Comparison of ENCODE assay signal across 20 cellular contexts in the genomic region with DNA sequence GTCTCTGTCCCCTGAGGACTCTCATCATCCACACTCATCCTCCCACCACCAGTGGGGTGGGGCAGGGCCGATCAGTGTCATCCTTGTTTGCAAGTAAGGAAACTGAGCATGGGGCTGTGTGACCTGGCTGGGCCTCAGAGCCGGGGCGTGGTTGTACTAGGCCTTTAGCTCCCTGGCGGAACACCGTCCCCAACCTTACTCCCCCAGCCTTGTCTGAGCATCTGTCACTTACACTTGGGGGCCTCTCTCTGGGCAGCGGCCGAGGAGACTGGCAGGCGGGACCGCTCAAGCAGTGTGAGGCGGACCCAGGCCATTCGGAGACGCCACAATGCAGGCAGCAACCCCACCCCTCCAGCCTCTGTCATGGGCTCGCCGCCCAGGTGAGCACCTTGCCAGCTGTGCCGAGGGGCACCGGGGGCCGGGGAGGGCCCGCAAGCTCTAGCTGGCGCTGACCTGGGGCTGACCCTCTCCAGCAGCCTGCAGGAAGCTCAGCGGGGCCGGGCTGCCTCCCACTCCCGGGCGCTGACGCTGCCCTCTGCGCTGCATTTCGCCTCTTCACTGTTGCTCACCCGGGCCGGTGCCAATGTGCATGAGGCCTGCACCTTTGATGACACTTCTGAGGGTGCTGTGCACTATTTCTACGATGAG. TPM values are rescaled to one million over a fixed set of nuclear protein-coding genes. Genes with fewer than 3 reads are reported as not detected.
DNase-seq lines count a peak whose midpoint lies in the region; ATAC-seq, FAIRE-seq and TF ChIP-seq lines count a peak whose summit lies in the region.
"Had no signal": no experiment of that assay in that cellular context is flagged by ENCODE, and none has a peak within 500 bp of the region (broad histone marks: within the 10 kb centered on the region; RNA-seq: fewer than 3 reads in every experiment).

No MANE protein-coding gene starts in this region.

- H3K4me1 Mint-ChIP-seq in IgD-negative memory B cell (peaks cover 4 to 14% (median 14%) of the 10 kb centered on the region in 3 donors), endothelial cell (ENCODE audit: unreplicated experiment) (peaks cover 8% of the 10 kb centered on the region)
- peaks cover 30% of the 10 kb centered on the region for H3K4me1 Mint-ChIP-seq in stimulated activated effector memory CD8-positive, alpha-beta T cell treated with anti-CD3 and anti-CD28 coated beads, Interleukin-12 subunit alpha, Interleukin-12 subunit beta, amount 100 ng/mL, for 72 hours

- no peak overlapping the region for H3K4me3 ChIP-seq in HepG2 (replicated peaks in 1 of 3; ENCODE audit: insufficient read depth in 1 of 3, low read depth in 2 of 3, low read length in 3 of 3)
- no peak overlapping the region for H3K4me3 ChIP-seq in right lobe of liver
- H3K4me3 ChIP-seq: SJCRH30 had no signal

- no peak overlapping the region for H3K4me2 ChIP-seq in HepG2 (ENCODE audit: low read depth, low read length)

- H3K27ac ChIP-seq in HepG2 (ENCODE audit: extremely low read length, insufficient read depth, low read length): no peak overlapping the region
- H3K27ac ChIP-seq in right lobe of liver: no peak overlapping the region
- H3K27ac ChIP-seq: HL-60, SJCRH30 had no signal

- intact Hi-C loops in HepG2 (cut with micrococcal nuclease; ENCODE audit: unreplicated experiment): no loop called here
- intact Hi-C loops in right lobe of liver (cut with DNase I): no loop called here

- H3K27me3 ChIP-seq in HepG2 (ENCODE audit: control insufficient read depth in 1 of 2, insufficient read depth in 2 of 2, low read length in 2 of 2) (no peaks in the 10 kb centered on the region; a peak in 1 of 5 replicates), right lobe of liver (no peaks in the 10 kb centered on the region)
- H3K27me3 ChIP-seq: SJCRH30 had no signal

- TF ChIP-seq RAD21 in HepG2 (CRISPR knock-in tag; IDR thresholded peaks at IDR 0.05): no peak

- 98% methylated on average over 17 of the region's 29 CpGs for WGBS in HepG2 (ENCODE audit: low lambda C conversion rate)
- WGBS in right lobe of liver (ENCODE audit: insufficient coverage, low coverage, low lambda C conversion rate, missing lambda C conversion rate): 89% methylated on average over 6 of the region's 29 CpGs

- TF ChIP-seq POLR2A in HepG2 (IDR thresholded peaks at IDR 0.05; ENCODE audit: insufficient read depth in 1 of 2, low read depth in 2 of 2, low read length in 2 of 2) (0 out of 4 replicates have a peak, but pooled peaks of 1 of the 2 experiments have one; percentile 1), right lobe of liver (IDR thresholded peaks at IDR 0.05) (no peak)

- TF ChIP-seq EP300 in HepG2 (IDR thresholded peaks at IDR 0.05; ENCODE audit: low read depth in 2 of 2, low read length in 2 of 2) (no peak), HepG2 (CRISPR knock-in tag; IDR thresholded peaks at IDR 0.05; ENCODE audit: borderline replicate concordance) (no peak)

- no peak for DNase-seq in HepG2 (ENCODE audit: low spot score)
- DNase-seq in right lobe of liver: no peak
- no peak for DNase-seq in endothelial cell (ENCODE audit: low spot score)
- no peak for DNase-seq in stimulated activated effector memory CD8-positive, alpha-beta T cell treated with anti-CD3 and anti-CD28 coated beads, Interleukin-12 subunit alpha, Interleukin-12 subunit beta, amount 100 ng/mL, for 72 hours (ENCODE audit: low spot score in 2 of 2)
- DNase-seq in A172 (ENCODE audit: low spot score): no peak
- DNase-seq in hypothalamus (lab: John Stamatoyannopoulos, UW): no peak
- no peak for DNase-seq in mesenteric fat pad (ENCODE audit: low spot score)
- DNase-seq: ACHN; AML-193; CD4-positive, alpha-beta memory T cell; H9; KG1; NCI-H1417 treated with DMSO at 0.1 percent for 48 hours; NCI-H1930; NCI-H446; NK-92 treated with Interleukin-12 subunit alpha and Interleukin-12 subunit beta, amount 100 ng/mL, for 24 hours; PC-3; SJCRH30 had no signal

- CTCF ChIA-PET in HepG2 (lab: Yijun Ruan, JAX; ENCODE audit: low intra/inter-chr PET ratio, low total read pairs): no interaction called here

- peaks cover 22% of the 10 kb centered on the region for H3K79me2 ChIP-seq in HepG2 (ENCODE audit: insufficient read depth, low read length)

- no peak overlapping the region for H2AFZ ChIP-seq in HepG2 (ENCODE audit: low read length)

- H3K27me3 Mint-ChIP-seq in IgD-negative memory B cell (no peaks in the 10 kb centered on the region), endothelial cell (ENCODE audit: unreplicated experiment) (peaks cover 28% of the 10 kb centered on the region)
- H3K27me3 Mint-ChIP-seq: CD4-positive, alpha-beta memory T cell had no signal

- ATAC-seq in HepG2: no peak
- ATAC-seq in right lobe of liver: no peak
- ATAC-seq in stimulated activated effector memory CD8-positive, alpha-beta T cell treated with anti-CD3 and anti-CD28 coated beads, Interleukin-12 subunit alpha, Interleukin-12 subunit beta, amount 100 ng/mL, for 72 hours: no peak
- ATAC-seq: PC-3 had no signal

- in situ Hi-C loops in HepG2 (cut with HindIII; ENCODE audit: extremely low pct_ligation_motif_present, low pct_unique_long_range_greater_than_20kb): no loop called here

- H3K36me3 ChIP-seq in HepG2 (replicated peaks in 1 of 2; ENCODE audit: control insufficient read depth in 1 of 2, insufficient read depth in 2 of 2, low read length in 2 of 2): peaks cover 23 to 59% of the 10 kb centered on the region in 2 experiments; a peak in 4 of 5 replicates
- H3K36me3 ChIP-seq in right lobe of liver: peaks cover 0 to 39% (median 13%) of the 10 kb centered on the region in 4 donors

- H3K9ac ChIP-seq in HepG2 (ENCODE audit: insufficient read depth, low read depth, low read length): no peak overlapping the region

- peak overlapping the region in 1 of 3 donors; percentile 7 for H3K27ac Mint-ChIP-seq in IgD-negative memory B cell
- no peak overlapping the region for H3K27ac Mint-ChIP-seq in endothelial cell (ENCODE audit: unreplicated experiment)
- H3K27ac Mint-ChIP-seq in stimulated activated effector memory CD8-positive, alpha-beta T cell treated with anti-CD3 and anti-CD28 coated beads, Interleukin-12 subunit alpha, Interleukin-12 subunit beta, amount 100 ng/mL, for 72 hours: peak overlapping the region; percentile 61

- TF ChIP-seq CTCF in HepG2 (CRISPR knock-in tag; IDR thresholded peaks at IDR 0.05) (no peak), right lobe of liver (IDR thresholded peaks at IDR 0.05) (no peak), endothelial cell (IDR thresholded peaks at IDR 0.05; ENCODE audit: unreplicated experiment) (no peak)

- BruUV-seq in HepG2 (replicated peaks; lab: Mats Ljungman, UMichigan): no TSS peak

- H4K20me1 ChIP-seq in HepG2 (ENCODE audit: insufficient read depth, low read length): 0 out of 2 replicates have a peak, but pooled peaks cover 3% of the 10 kb centered on the region

- H3K9me3 Mint-ChIP-seq in IgD-negative memory B cell (no peaks in the 10 kb centered on the region), endothelial cell (ENCODE audit: unreplicated experiment) (no peaks in the 10 kb centered on the region)
- no peaks in the 10 kb centered on the region for H3K9me3 Mint-ChIP-seq in stimulated activated effector memory CD8-positive, alpha-beta T cell treated with anti-CD3 and anti-CD28 coated beads, Interleukin-12 subunit alpha, Interleukin-12 subunit beta, amount 100 ng/mL, for 72 hours
- H3K9me3 Mint-ChIP-seq: CD4-positive, alpha-beta memory T cell; H9 had no signal

- H3K4me1 ChIP-seq in HepG2 (ENCODE audit: insufficient read depth, low read length) (peaks cover 20% of the 10 kb centered on the region), right lobe of liver (peaks cover 0 to 9% (median 3%) of the 10 kb centered on the region in 4 donors)
- H3K4me1 ChIP-seq: SJCRH30 had no signal

- H3K4me3 Mint-ChIP-seq in IgD-negative memory B cell (peak overlapping the region in 3 of 4 donors; percentile 58 to 79 (median 65)), endothelial cell (ENCODE audit: unreplicated experiment) (peak overlapping the region; percentile 73)
- no peak overlapping the region for H3K4me3 Mint-ChIP-seq in stimulated activated effector memory CD8-positive, alpha-beta T cell treated with anti-CD3 and anti-CD28 coated beads, Interleukin-12 subunit alpha, Interleukin-12 subunit beta, amount 100 ng/mL, for 72 hours
- H3K4me3 Mint-ChIP-seq: H9 had no signal

- H3K36me3 Mint-ChIP-seq in IgD-negative memory B cell: peaks cover 4% of the 10 kb centered on the region
- H3K36me3 Mint-ChIP-seq in endothelial cell (ENCODE audit: low read depth, unreplicated experiment): peaks cover 29% of the 10 kb centered on the region
- H3K36me3 Mint-ChIP-seq in stimulated activated effector memory CD8-positive, alpha-beta T cell treated with anti-CD3 and anti-CD28 coated beads, Interleukin-12 subunit alpha, Interleukin-12 subunit beta, amount 100 ng/mL, for 72 hours: peaks cover 90% of the 10 kb centered on the region

- no peak for FAIRE-seq in HepG2 (lab: Jason Lieb, UNC)

- H3K9me3 ChIP-seq in HepG2 (ENCODE audit: low read length) (no peaks in the 10 kb centered on the region), right lobe of liver (no peaks in the 10 kb centered on the region)
- H3K9me3 ChIP-seq: SJCRH30 had no signal

- POLR2A ChIA-PET in HepG2 (lab: Yijun Ruan, JAX): interaction anchor here (0.9 to 2.0 kb wide), 3 partner anchors 14 to 34 kb away, joined by 3 to 12 read pairs (median 4); a partner anchor contains a TSS

RNA-seq across cellular contexts. Expression of a gene that starts 3.8 kb away (rescaled TPM):
- 14.5 and 23.0 TPM in 2 replicates for total RNA-seq in HepG2 (2016; rRNA removed; fragmentation: Illumina TruSeq; extraction: Trizol)
- 8.5 and 8.7 TPM in 2 replicates for total RNA-seq in HepG2 (2016; cell fraction: cytosol; rRNA removed; fragmentation: Illumina TruSeq; extraction: Trizol; ENCODE audit: low read depth)
- total RNA-seq in HepG2 (2016; cell fraction: insoluble cytoplasmic fraction; rRNA removed; fragmentation: Illumina TruSeq; extraction: Trizol): 12.2 and 22.7 TPM in 2 replicates
- 9.3 and 9.7 TPM in 2 replicates for total RNA-seq in HepG2 (2016; cell fraction: membrane; rRNA removed; fragmentation: Illumina TruSeq; extraction: Trizol)
- total RNA-seq in HepG2 (2016; cell fraction: nucleus; rRNA removed; fragmentation: Illumina TruSeq; extraction: Trizol): 26.0 and 33.8 TPM in 2 replicates
- 16.2 and 23.1 TPM in 2 replicates for polyA plus RNA-seq in HepG2 (2011; rRNA removed)
- 12.7 and 17.1 TPM in 2 replicates for polyA plus RNA-seq in HepG2 (2011; cell fraction: cytosol; rRNA removed)
- polyA plus RNA-seq in HepG2 (2011; cell fraction: nucleus; rRNA removed): 99.5 and 123 TPM in 2 replicates
- 14.4 and 24.5 TPM in 2 replicates for polyA plus RNA-seq in HepG2 (2012)
- 4.3 and 4.9 TPM in 2 replicates for polyA plus RNA-seq in HepG2 (2016; cell fraction: cytosol; fragmentation: Illumina TruSeq; extraction: Trizol; ENCODE audit: low read depth)
- polyA plus RNA-seq in HepG2 (2016; cell fraction: insoluble cytoplasmic fraction; fragmentation: Illumina TruSeq; extraction: Trizol; ENCODE audit: low read depth): 14.3 and 21.7 TPM in 2 replicates
- 5.8 and 6.9 TPM in 2 replicates for polyA plus RNA-seq in HepG2 (2016; cell fraction: membrane; fragmentation: Illumina TruSeq; extraction: Trizol; ENCODE audit: low read depth)
- 68.2 and 73.5 TPM in 2 replicates for polyA plus RNA-seq in HepG2 (2016; cell fraction: nucleus; fragmentation: Illumina TruSeq; extraction: Trizol; ENCODE audit: insufficient read depth, low read depth)
- polyA minus RNA-seq in HepG2 (2011; rRNA and poly(A)+ RNA removed; ENCODE audit: low replicate concordance): 35.6 and 67.6 TPM in 2 replicates
- polyA minus RNA-seq in HepG2 (2011; cell fraction: cytosol; rRNA and poly(A)+ RNA removed): 23.3 and 27.8 TPM in 2 replicates
- 32.3 and 32.8 TPM in 2 replicates for polyA minus RNA-seq in HepG2 (2011; cell fraction: nucleus; rRNA and poly(A)+ RNA removed)
- total RNA-seq in right lobe of liver: 10 to 100 TPM; 11.2 to 32.9 (median 12.4) TPM
- polyA plus RNA-seq in IgD-negative memory B cell: 6.8 TPM
- total RNA-seq in endothelial cell (ENCODE audit: unreplicated experiment): 76.1 TPM
- total RNA-seq in A172 (2014; rRNA removed; shearing (Covaris generic)): 19.6 and 20.1 TPM in 2 replicates
- 30.6 TPM for total RNA-seq in mesenteric fat pad

RNA-seq across cellular contexts. Expression of a gene that starts 5.4 kb away (rescaled TPM):
- total RNA-seq in HepG2 (2016; rRNA removed; fragmentation: Illumina TruSeq; extraction: Trizol): 35.6 and 51.5 TPM in 2 replicates
- total RNA-seq in HepG2 (2016; cell fraction: cytosol; rRNA removed; fragmentation: Illumina TruSeq; extraction: Trizol; ENCODE audit: low read depth): 9.8 and 11.0 TPM in 2 replicates
- 28.4 and 51.3 TPM in 2 replicates for total RNA-seq in HepG2 (2016; cell fraction: insoluble cytoplasmic fraction; rRNA removed; fragmentation: Illumina TruSeq; extraction: Trizol)
- 23.9 and 24.4 TPM in 2 replicates for total RNA-seq in HepG2 (2016; cell fraction: membrane; rRNA removed; fragmentation: Illumina TruSeq; extraction: Trizol)
- 38.3 and 44.6 TPM in 2 replicates for total RNA-seq in HepG2 (2016; cell fraction: nucleus; rRNA removed; fragmentation: Illumina TruSeq; extraction: Trizol)
- 35.9 and 54.6 TPM in 2 replicates for polyA plus RNA-seq in HepG2 (2011; rRNA removed)
- polyA plus RNA-seq in HepG2 (2011; cell fraction: cytosol; rRNA removed): 29.9 and 43.3 TPM in 2 replicates
- 105 and 109 TPM in 2 replicates for polyA plus RNA-seq in HepG2 (2011; cell fraction: nucleus; rRNA removed)
- 41.6 and 47.6 TPM in 2 replicates for polyA plus RNA-seq in HepG2 (2012)
- polyA plus RNA-seq in HepG2 (2016; cell fraction: cytosol; fragmentation: Illumina TruSeq; extraction: Trizol; ENCODE audit: low read depth): 10.0 and 10.8 TPM in 2 replicates
- polyA plus RNA-seq in HepG2 (2016; cell fraction: insoluble cytoplasmic fraction; fragmentation: Illumina TruSeq; extraction: Trizol; ENCODE audit: low read depth): 43.2 and 55.5 TPM in 2 replicates
- 24.5 and 29.1 TPM in 2 replicates for polyA plus RNA-seq in HepG2 (2016; cell fraction: membrane; fragmentation: Illumina TruSeq; extraction: Trizol; ENCODE audit: low read depth)
- polyA plus RNA-seq in HepG2 (2016; cell fraction: nucleus; fragmentation: Illumina TruSeq; extraction: Trizol; ENCODE audit: insufficient read depth, low read depth): 98.1 and 107 TPM in 2 replicates
- polyA minus RNA-seq in HepG2 (2011; rRNA and poly(A)+ RNA removed; ENCODE audit: low replicate concordance): 59.8 and 117 TPM in 2 replicates
- polyA minus RNA-seq in HepG2 (2011; cell fraction: cytosol; rRNA and poly(A)+ RNA removed): 35.9 and 41.2 TPM in 2 replicates
- polyA minus RNA-seq in HepG2 (2011; cell fraction: nucleus; rRNA and poly(A)+ RNA removed): 61.7 and 76.1 TPM in 2 replicates
- 10 to 100 TPM; 48.3 to 67.1 (median 60.9) TPM for total RNA-seq in right lobe of liver
- polyA plus RNA-seq in IgD-negative memory B cell: 26.5 TPM
- total RNA-seq in endothelial cell (ENCODE audit: unreplicated experiment): 238 TPM
- 38.2 and 39.2 TPM in 2 replicates for total RNA-seq in A172 (2014; rRNA removed; shearing (Covaris generic))
- 67.6 TPM for total RNA-seq in mesenteric fat pad

RNA-seq across cellular contexts. Expression of a gene that starts 18.5 kb away (rescaled TPM):
- total RNA-seq in HepG2 (2016; rRNA removed; fragmentation: Illumina TruSeq; extraction: Trizol): 5.4 and 5.8 TPM in 2 replicates
- total RNA-seq in HepG2 (2016; cell fraction: cytosol; rRNA removed; fragmentation: Illumina TruSeq; extraction: Trizol; ENCODE audit: low read depth): 2.4 and 2.5 TPM in 2 replicates
- 5.0 and 7.9 TPM in 2 replicates for total RNA-seq in HepG2 (2016; cell fraction: insoluble cytoplasmic fraction; rRNA removed; fragmentation: Illumina TruSeq; extraction: Trizol)
- 5.1 and 6.5 TPM in 2 replicates for total RNA-seq in HepG2 (2016; cell fraction: membrane; rRNA removed; fragmentation: Illumina TruSeq; extraction: Trizol)
- 4.5 and 6.8 TPM in 2 replicates for total RNA-seq in HepG2 (2016; cell fraction: nucleus; rRNA removed; fragmentation: Illumina TruSeq; extraction: Trizol)
- polyA plus RNA-seq in HepG2 (2011; rRNA removed): 7.7 and 9.1 TPM in 2 replicates
- 4.1 and 8.2 TPM in 2 replicates for polyA plus RNA-seq in HepG2 (2011; cell fraction: cytosol; rRNA removed)
- polyA plus RNA-seq in HepG2 (2011; cell fraction: nucleus; rRNA removed): 29.6 and 37.0 TPM in 2 replicates
- 4.6 and 5.8 TPM in 2 replicates for polyA plus RNA-seq in HepG2 (2012)
- 2.6 and 2.8 TPM in 2 replicates for polyA plus RNA-seq in HepG2 (2016; cell fraction: cytosol; fragmentation: Illumina TruSeq; extraction: Trizol; ENCODE audit: low read depth)
- 4.1 and 5.0 TPM in 2 replicates for polyA plus RNA-seq in HepG2 (2016; cell fraction: insoluble cytoplasmic fraction; fragmentation: Illumina TruSeq; extraction: Trizol; ENCODE audit: low read depth)
- 4.4 and 5.1 TPM in 2 replicates for polyA plus RNA-seq in HepG2 (2016; cell fraction: membrane; fragmentation: Illumina TruSeq; extraction: Trizol; ENCODE audit: low read depth)
- polyA plus RNA-seq in HepG2 (2016; cell fraction: nucleus; fragmentation: Illumina TruSeq; extraction: Trizol; ENCODE audit: insufficient read depth, low read depth): 10.2 and 11.1 TPM in 2 replicates
- polyA minus RNA-seq in HepG2 (2011; rRNA and poly(A)+ RNA removed; ENCODE audit: low replicate concordance): 33.6 and 36.0 TPM in 2 replicates
- polyA minus RNA-seq in HepG2 (2011; cell fraction: cytosol; rRNA and poly(A)+ RNA removed): 9.0 and 11.6 TPM in 2 replicates
- polyA minus RNA-seq in HepG2 (2011; cell fraction: nucleus; rRNA and poly(A)+ RNA removed): 6.8 and 10.8 TPM in 2 replicates
- total RNA-seq in right lobe of liver: 10 to 100 TPM; 21.1 to 34.1 (median 25.3) TPM
- polyA plus RNA-seq in IgD-negative memory B cell: 253 TPM
- total RNA-seq in endothelial cell (ENCODE audit: unreplicated experiment): 267 TPM
- 10.4 and 19.5 TPM in 2 replicates for total RNA-seq in A172 (2014; rRNA removed; shearing (Covaris generic))
- total RNA-seq in mesenteric fat pad: 54.5 TPM

RNA-seq across cellular contexts. Expression of a gene that starts 23.8 kb away (rescaled TPM):
- total RNA-seq in HepG2 (2016; rRNA removed; fragmentation: Illumina TruSeq; extraction: Trizol) (not detected in 2 replicates), right lobe of liver (under 1 TPM in 1 of 6 experiments, not detected in 5; 0.31 TPM), endothelial cell (ENCODE audit: unreplicated experiment) (2.0 TPM), mesenteric fat pad (1.5 TPM)
- total RNA-seq in HepG2 (2016; cell fraction: cytosol; rRNA removed; fragmentation: Illumina TruSeq; extraction: Trizol; ENCODE audit: low read depth): not detected in 2 replicates
- total RNA-seq in HepG2 (2016; cell fraction: insoluble cytoplasmic fraction; rRNA removed; fragmentation: Illumina TruSeq; extraction: Trizol): not detected in 2 replicates
- total RNA-seq in HepG2 (2016; cell fraction: membrane; rRNA removed; fragmentation: Illumina TruSeq; extraction: Trizol): not detected in 2 replicates
- total RNA-seq in HepG2 (2016; cell fraction: nucleus; rRNA removed; fragmentation: Illumina TruSeq; extraction: Trizol): 1.2 TPM in 1 of 2 replicates, not detected in the other
- polyA plus RNA-seq in HepG2 (2011; rRNA removed) (0.11 and 0.14 TPM in 2 replicates), IgD-negative memory B cell (not detected)
- polyA plus RNA-seq in HepG2 (2011; cell fraction: cytosol; rRNA removed): 0.04 TPM in 1 of 2 replicates, not detected in the other
- polyA plus RNA-seq in HepG2 (2011; cell fraction: nucleus; rRNA removed): 0.69 and 0.97 TPM in 2 replicates
- 0.28 TPM in 1 of 2 replicates, not detected in the other for polyA plus RNA-seq in HepG2 (2012)
- polyA plus RNA-seq in HepG2 (2016; cell fraction: cytosol; fragmentation: Illumina TruSeq; extraction: Trizol; ENCODE audit: low read depth): not detected in 2 replicates
- polyA plus RNA-seq in HepG2 (2016; cell fraction: insoluble cytoplasmic fraction; fragmentation: Illumina TruSeq; extraction: Trizol; ENCODE audit: low read depth): not detected in 2 replicates
- polyA plus RNA-seq in HepG2 (2016; cell fraction: membrane; fragmentation: Illumina TruSeq; extraction: Trizol; ENCODE audit: low read depth): not detected in 2 replicates
- polyA plus RNA-seq in HepG2 (2016; cell fraction: nucleus; fragmentation: Illumina TruSeq; extraction: Trizol; ENCODE audit: insufficient read depth, low read depth): 0.38 and 0.77 TPM in 2 replicates
- 0.33 and 0.90 TPM in 2 replicates for polyA minus RNA-seq in HepG2 (2011; rRNA and poly(A)+ RNA removed; ENCODE audit: low replicate concordance)
- polyA minus RNA-seq in HepG2 (2011; cell fraction: cytosol; rRNA and poly(A)+ RNA removed): not detected in 2 replicates
- polyA minus RNA-seq in HepG2 (2011; cell fraction: nucleus; rRNA and poly(A)+ RNA removed): 0.75 and 1.2 TPM in 2 replicates
- 0.86 TPM in 1 of 2 replicates, not detected in the other for total RNA-seq in A172 (2014; rRNA removed; shearing (Covaris generic))

RNA-seq across cellular contexts. Expression of a gene that starts 43.3 kb away (rescaled TPM):
- total RNA-seq in HepG2 (2016; rRNA removed; fragmentation: Illumina TruSeq; extraction: Trizol): 18.7 and 21.4 TPM in 2 replicates
- total RNA-seq in HepG2 (2016; cell fraction: cytosol; rRNA removed; fragmentation: Illumina TruSeq; extraction: Trizol; ENCODE audit: low read depth): 13.2 and 15.2 TPM in 2 replicates
- total RNA-seq in HepG2 (2016; cell fraction: insoluble cytoplasmic fraction; rRNA removed; fragmentation: Illumina TruSeq; extraction: Trizol): 18.1 and 22.6 TPM in 2 replicates
- 29.5 and 31.1 TPM in 2 replicates for total RNA-seq in HepG2 (2016; cell fraction: membrane; rRNA removed; fragmentation: Illumina TruSeq; extraction: Trizol)
- total RNA-seq in HepG2 (2016; cell fraction: nucleus; rRNA removed; fragmentation: Illumina TruSeq; extraction: Trizol): 22.2 and 24.4 TPM in 2 replicates
- polyA plus RNA-seq in HepG2 (2011; rRNA removed): 40.5 and 51.0 TPM in 2 replicates
- 17.1 and 18.5 TPM in 2 replicates for polyA plus RNA-seq in HepG2 (2011; cell fraction: cytosol; rRNA removed)
- 130 and 135 TPM in 2 replicates for polyA plus RNA-seq in HepG2 (2011; cell fraction: nucleus; rRNA removed)
- polyA plus RNA-seq in HepG2 (2012): 35.3 and 47.6 TPM in 2 replicates
- polyA plus RNA-seq in HepG2 (2016; cell fraction: cytosol; fragmentation: Illumina TruSeq; extraction: Trizol; ENCODE audit: low read depth): 18.5 and 18.9 TPM in 2 replicates
- polyA plus RNA-seq in HepG2 (2016; cell fraction: insoluble cytoplasmic fraction; fragmentation: Illumina TruSeq; extraction: Trizol; ENCODE audit: low read depth): 29.6 and 39.8 TPM in 2 replicates
- 31.6 and 34.3 TPM in 2 replicates for polyA plus RNA-seq in HepG2 (2016; cell fraction: membrane; fragmentation: Illumina TruSeq; extraction: Trizol; ENCODE audit: low read depth)
- polyA plus RNA-seq in HepG2 (2016; cell fraction: nucleus; fragmentation: Illumina TruSeq; extraction: Trizol; ENCODE audit: insufficient read depth, low read depth): 67.4 and 71.3 TPM in 2 replicates
- polyA minus RNA-seq in HepG2 (2011; rRNA and poly(A)+ RNA removed; ENCODE audit: low replicate concordance): 44.8 and 56.8 TPM in 2 replicates
- 19.2 and 21.1 TPM in 2 replicates for polyA minus RNA-seq in HepG2 (2011; cell fraction: cytosol; rRNA and poly(A)+ RNA removed)
- 31.7 and 34.9 TPM in 2 replicates for polyA minus RNA-seq in HepG2 (2011; cell fraction: nucleus; rRNA and poly(A)+ RNA removed)
- total RNA-seq in right lobe of liver: 10 to 100 TPM; 27.8 to 51.1 (median 41.9) TPM
- 66.7 TPM for polyA plus RNA-seq in IgD-negative memory B cell
- 62.6 TPM for total RNA-seq in endothelial cell (ENCODE audit: unreplicated experiment)
- 24.9 and 29.7 TPM in 2 replicates for total RNA-seq in A172 (2014; rRNA removed; shearing (Covaris generic))
- 80.0 TPM for total RNA-seq in mesenteric fat pad
